22 cellular contexts compared by ENCODE assay signal in genomic region chr5:9316733-9317132, GRCh38.
"Had no signal": no experiment of that assay in that cellular context is flagged by ENCODE, and none has a peak within 500 bp of the region (broad histone marks: within the 10 kb centered on the region; RNA-seq: fewer than 3 reads in every experiment).

No MANE protein-coding gene starts in this region.

- H3K4me1 Mint-ChIP-seq: activated B cell treated with CpG ODN at 0.5 μM for 24 hours; activated CD4-positive, alpha-beta memory T cell treated with anti-CD3 and anti-CD28 coated beads, Interleukin-2, amount 10 ng/mL, durations not matched to agents 7 days and 5 days; activated naive CD8-positive, alpha-beta T cell treated with anti-CD3 and anti-CD28 coated beads, Interleukin-2, amount 10 ng/mL, durations not matched to agents 7 days and 5 days; central memory CD8-positive, alpha-beta T cell; endodermal cell; naive thymus-derived CD4-positive, alpha-beta T cell; stimulated activated effector memory CD8-positive, alpha-beta T cell treated with anti-CD3 and anti-CD28 coated beads, Interleukin-12 subunit alpha, Interleukin-12 subunit beta, amount 100 ng/mL, for 72 hours; T-cell had no signal

- H3K27me3 Mint-ChIP-seq: activated B cell treated with CpG ODN at 0.5 μM for 24 hours; activated CD4-positive, alpha-beta memory T cell treated with anti-CD3 and anti-CD28 coated beads, Interleukin-2, amount 10 ng/mL, durations not matched to agents 7 days and 5 days; activated naive CD8-positive, alpha-beta T cell treated with anti-CD3 and anti-CD28 coated beads, Interleukin-2, amount 10 ng/mL, durations not matched to agents 7 days and 5 days; central memory CD8-positive, alpha-beta T cell; naive thymus-derived CD4-positive, alpha-beta T cell; T-cell had no signal

- H3K36me3 Mint-ChIP-seq: activated naive CD8-positive, alpha-beta T cell treated with anti-CD3 and anti-CD28 coated beads, Interleukin-2, amount 10 ng/mL, durations not matched to agents 7 days and 5 days; naive thymus-derived CD4-positive, alpha-beta T cell; stimulated activated effector memory CD8-positive, alpha-beta T cell treated with anti-CD3 and anti-CD28 coated beads, Interleukin-12 subunit alpha, Interleukin-12 subunit beta, amount 100 ng/mL, for 72 hours; T-cell had no signal

- H3K9me3 Mint-ChIP-seq: activated B cell treated with CpG ODN at 0.5 μM for 24 hours; activated CD4-positive, alpha-beta memory T cell treated with anti-CD3 and anti-CD28 coated beads, Interleukin-2, amount 10 ng/mL, durations not matched to agents 7 days and 5 days; activated naive CD8-positive, alpha-beta T cell treated with anti-CD3 and anti-CD28 coated beads, Interleukin-2, amount 10 ng/mL, durations not matched to agents 7 days and 5 days; endodermal cell; T-cell had no signal

- H3K4me3 Mint-ChIP-seq: activated B cell treated with CpG ODN at 0.5 μM for 24 hours; activated CD4-positive, alpha-beta memory T cell treated with anti-CD3 and anti-CD28 coated beads, Interleukin-2, amount 10 ng/mL, durations not matched to agents 7 days and 5 days; activated naive CD8-positive, alpha-beta T cell treated with anti-CD3 and anti-CD28 coated beads, Interleukin-2, amount 10 ng/mL, durations not matched to agents 7 days and 5 days; central memory CD8-positive, alpha-beta T cell; endodermal cell; naive thymus-derived CD4-positive, alpha-beta T cell; stimulated activated effector memory CD8-positive, alpha-beta T cell treated with anti-CD3 and anti-CD28 coated beads, Interleukin-12 subunit alpha, Interleukin-12 subunit beta, amount 100 ng/mL, for 72 hours; T-cell had no signal

- DNase-seq: activated B cell treated with CpG ODN at 0.5 μM for 24 hours; activated CD4-positive, alpha-beta memory T cell treated with anti-CD3 and anti-CD28 coated beads, Interleukin-2, amount 10 ng/mL, durations not matched to agents 7 days and 5 days; activated CD4-positive, alpha-beta T cell treated with anti-CD3 and anti-CD28 coated beads for 48 hours; activated naive CD4-positive, alpha-beta T cell treated with Interleukin-2 at 50 U/mL for 16 hours; activated naive CD8-positive, alpha-beta T cell treated with anti-CD3 and anti-CD28 coated beads, Interleukin-2, amount 10 ng/mL, durations not matched to agents 7 days and 5 days; activated T-cell treated with anti-CD3 and anti-CD28 coated beads, Interleukin-2, amount 50 U/mL, for 1 hour; amygdala; brain microvascular endothelial cell; colonic mucosa; endodermal cell; head of caudate nucleus; kidney; left ventricle myocardium inferior; mesenchymal stem cell; naive thymus-derived CD4-positive, alpha-beta T cell; right lobe of liver; small intestine; stimulated activated CD4-positive, alpha-beta T cell treated with anti-CD3 and anti-CD28 coated beads, Interleukin-4, amount 100 ng/mL, for 24 hours; T-cell had no signal

- H3K27ac Mint-ChIP-seq: activated B cell treated with CpG ODN at 0.5 μM for 24 hours; activated CD4-positive, alpha-beta memory T cell treated with anti-CD3 and anti-CD28 coated beads, Interleukin-2, amount 10 ng/mL, durations not matched to agents 7 days and 5 days; activated naive CD8-positive, alpha-beta T cell treated with anti-CD3 and anti-CD28 coated beads, Interleukin-2, amount 10 ng/mL, durations not matched to agents 7 days and 5 days; activated T-helper 2 cell treated with anti-CD3 and anti-CD28 coated beads, Interferon-gamma antibody, Interleukin-2, Interleukin-4, amounts not matched to agents 10 μg/mL and 5 μg/mL and 100 μg/mL, durations not matched to agents 14 hours and 24 hours and 36 hours; endodermal cell; naive thymus-derived CD4-positive, alpha-beta T cell; stimulated activated effector memory CD8-positive, alpha-beta T cell treated with anti-CD3 and anti-CD28 coated beads, Interleukin-12 subunit alpha, Interleukin-12 subunit beta, amount 100 ng/mL, for 72 hours; T-cell had no signal

- ATAC-seq: naive thymus-derived CD4-positive, alpha-beta T cell; right lobe of liver; stimulated activated effector memory CD8-positive, alpha-beta T cell treated with anti-CD3 and anti-CD28 coated beads, Interleukin-12 subunit alpha, Interleukin-12 subunit beta, amount 100 ng/mL, for 72 hours; T-cell had no signal
